ENCODE assay signal across 9 cellular contexts in the genomic region with DNA sequence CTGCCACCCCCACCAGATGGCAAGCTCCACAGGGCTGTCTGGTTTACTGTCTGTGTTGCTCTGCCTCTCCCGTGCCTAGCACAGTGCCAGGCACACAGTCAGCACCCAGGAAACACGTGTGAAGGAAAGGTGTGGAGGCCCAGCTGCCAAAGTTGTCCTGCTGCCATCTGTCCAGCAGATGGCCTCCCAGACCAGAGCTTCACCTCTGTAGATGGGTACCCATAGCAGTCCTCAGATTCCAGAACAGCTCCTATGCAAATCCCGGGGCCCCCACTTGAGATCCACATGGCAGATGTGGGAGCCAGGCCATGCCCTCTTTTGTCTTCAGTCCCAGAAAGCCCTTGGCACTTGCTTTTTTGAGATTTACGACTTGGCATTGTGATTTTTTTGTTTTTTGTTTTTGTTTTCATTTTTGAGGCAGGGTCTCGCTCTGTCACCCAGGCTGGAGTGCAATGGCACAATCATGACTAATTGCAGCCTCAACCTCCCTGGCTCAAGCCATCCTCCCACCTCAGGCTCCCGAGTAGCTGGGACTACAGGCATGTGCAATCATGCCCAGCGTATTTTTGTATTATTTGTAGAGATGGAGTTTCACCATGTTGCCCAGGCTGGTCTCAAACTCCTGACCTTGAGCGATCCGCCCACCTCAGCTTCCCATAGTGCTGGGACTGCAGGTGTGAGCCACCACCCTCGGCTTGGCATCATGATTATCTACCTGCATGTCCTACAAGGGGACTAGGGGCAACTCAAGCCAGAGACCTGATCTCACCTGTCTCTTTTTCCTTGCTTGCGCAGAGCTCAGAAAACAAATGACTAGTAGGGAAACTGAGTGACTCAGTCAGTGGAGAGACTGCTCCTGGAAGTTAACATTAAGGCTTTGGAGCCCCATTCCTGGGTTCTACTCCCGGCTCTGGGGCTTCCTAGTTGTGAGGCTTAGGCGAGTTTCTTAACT. TPM values are rescaled to one million over a fixed set of nuclear protein-coding genes. Genes with fewer than 3 reads are reported as not detected.
DNase-seq lines count a peak whose midpoint lies in the region; ATAC-seq, FAIRE-seq and TF ChIP-seq lines count a peak whose summit lies in the region.
"Had no signal": no experiment of that assay in that cellular context is flagged by ENCODE, and none has a peak within 500 bp of the region (broad histone marks: within the 10 kb centered on the region; RNA-seq: fewer than 3 reads in every experiment).

No MANE protein-coding gene starts in this region.

- no peaks in the 10 kb centered on the region for H4K20me1 ChIP-seq in neural cell (ENCODE audit: insufficient read depth)

- peak; percentile 80 for TF ChIP-seq RAD21 in neural cell (conservative IDR thresholded peaks at IDR 0.05)

- no peaks in the 10 kb centered on the region for H3K9me2 ChIP-seq in neural cell (ENCODE audit: insufficient read depth, low read length)

- POLR2A ChIA-PET in A673 (lab: Charles Lee; ENCODE audit: low non-redundant PET) = no interaction called here

- TF ChIP-seq CTCF in A673 (conservative IDR thresholded peaks at IDR 0.05; ENCODE audit: low read depth, low read length) (peak; percentile 71), fibroblast of mammary gland (conservative IDR thresholded peaks at IDR 0.05; ENCODE audit: control insufficient read depth, insufficient read depth, low read depth, low read length) (peak; percentile 83), neural cell (IDR thresholded peaks at IDR 0.05; ENCODE audit: poor library complexity, severe bottlenecking) (peak; percentile 77)

- BruUV-seq in A673 (replicated peaks; lab: Mats Ljungman, UMichigan) = no TSS peak

- no peak for TF ChIP-seq EP300 in neural cell (conservative IDR thresholded peaks at IDR 0.05; ENCODE audit: poor library complexity, severe bottlenecking)

- H2AFZ ChIP-seq in neural cell (ENCODE audit: low read depth, low read length) = no peak overlapping the region

- no peaks in the 10 kb centered on the region for H3K9me3 Mint-ChIP-seq in activated T-helper 2 cell treated with anti-CD3 and anti-CD28 coated beads, Interferon-gamma antibody, Interleukin-2, Interleukin-4, amounts not matched to agents 10 μg/mL and 5 μg/mL and 100 μg/mL, durations not matched to agents 14 hours and 24 hours and 36 hours

- no peaks in the 10 kb centered on the region for H3K79me2 ChIP-seq in neural cell (replicated peaks; ENCODE audit: insufficient read depth, low read length)

- no peak overlapping the region for H3K27ac ChIP-seq in A673 (ENCODE audit: low read depth, low read length, poor library complexity, severe bottlenecking)
- no peak overlapping the region for H3K27ac ChIP-seq in neural cell (ENCODE audit: low read length)

- H3K4me2 ChIP-seq in neural cell (ENCODE audit: low read length) = no peak overlapping the region

- H3K36me3 ChIP-seq in A673 (ENCODE audit: insufficient read depth, low read length, poor library complexity, severe bottlenecking) (no peaks in the 10 kb centered on the region), neural cell (ENCODE audit: insufficient read depth, low read length) (no peaks in the 10 kb centered on the region)

- no peaks in the 10 kb centered on the region for H3K4me1 Mint-ChIP-seq in activated T-helper 2 cell treated with anti-CD3 and anti-CD28 coated beads, Interferon-gamma antibody, Interleukin-2, Interleukin-4, amounts not matched to agents 10 μg/mL and 5 μg/mL and 100 μg/mL, durations not matched to agents 14 hours and 24 hours and 36 hours (ENCODE audit: low read depth)

- H3K27me3 ChIP-seq in A673 (replicated peaks; ENCODE audit: insufficient read depth, low read depth, low read length, poor library complexity) = no peaks in the 10 kb centered on the region
- peaks cover 32% of the 10 kb centered on the region for H3K27me3 ChIP-seq in neural cell (ENCODE audit: insufficient read depth, low read depth, low read length)

- no peaks in the 10 kb centered on the region for H3K36me3 Mint-ChIP-seq in activated T-helper 2 cell treated with anti-CD3 and anti-CD28 coated beads, Interferon-gamma antibody, Interleukin-2, Interleukin-4, amounts not matched to agents 10 μg/mL and 5 μg/mL and 100 μg/mL, durations not matched to agents 14 hours and 24 hours and 36 hours (ENCODE audit: low read depth)

- no peaks in the 10 kb centered on the region for H3K9me3 ChIP-seq in A673 (ENCODE audit: low read depth, low read length, poor library complexity, severe bottlenecking)
- no peaks in the 10 kb centered on the region for H3K9me3 ChIP-seq in neural cell (ENCODE audit: low read length)

- ATAC-seq in HG03460 (IDR thresholded peaks at IDR 0.05; ENCODE audit: unreplicated experiment) = no peak

- intact Hi-C loops in A673 (cut with micrococcal nuclease; ENCODE audit: unreplicated experiment) = loop anchor here (1.0 to 5.0 kb wide), 3 partner anchors 81 to 421 kb away; no protein-coding TSS in a partner anchor
- intact Hi-C loops in activated T-helper 2 cell treated with anti-CD3 and anti-CD28 coated beads, Interferon-gamma antibody, Interleukin-2, Interleukin-4, amounts not matched to agents 10 μg/mL and 5 μg/mL and 100 μg/mL, durations not matched to agents 14 hours and 24 hours and 36 hours (cut with micrococcal nuclease) = loop anchor here (1.0 to 10.0 kb wide), 2 partner anchors 79 to 293 kb away; no protein-coding TSS in a partner anchor

- peak; percentile 23 for FAIRE-seq in G401.6 (lab: Jason Lieb, UNC)
- FAIRE-seq: endometrium had no signal

- H3F3A ChIP-seq in neural cell (ENCODE audit: insufficient read depth, low read length, poor library complexity, severe bottlenecking) = no peaks in the 10 kb centered on the region

- no peak overlapping the region for H3K4me3 ChIP-seq in A673 (ENCODE audit: low read depth, low read length, poor library complexity, severe bottlenecking)
- no peak overlapping the region for H3K4me3 ChIP-seq in fibroblast of mammary gland (ENCODE audit: control insufficient read depth, low read depth, low read length)
- H3K4me3 ChIP-seq in neural cell (ENCODE audit: low read length) = no peak overlapping the region

- H3K9ac ChIP-seq in neural cell (ENCODE audit: low read length) = no peak overlapping the region

- CTCF ChIA-PET in A673 (lab: Charles Lee) = interaction anchor here (0.6 to 0.7 kb wide), 4 partner anchors 62 to 823 kb away, joined by 3 to 6 read pairs (median 4); a partner anchor contains a TSS

- peaks cover 20% of the 10 kb centered on the region for H3K4me1 ChIP-seq in A673 (ENCODE audit: insufficient read depth, low read length, poor library complexity, severe bottlenecking)

- peaks cover 38% of the 10 kb centered on the region for H3K27me3 Mint-ChIP-seq in activated T-helper 2 cell treated with anti-CD3 and anti-CD28 coated beads, Interferon-gamma antibody, Interleukin-2, Interleukin-4, amounts not matched to agents 10 μg/mL and 5 μg/mL and 100 μg/mL, durations not matched to agents 14 hours and 24 hours and 36 hours (ENCODE audit: low read depth)

- H3K27ac Mint-ChIP-seq in activated T-helper 2 cell treated with anti-CD3 and anti-CD28 coated beads, Interferon-gamma antibody, Interleukin-2, Interleukin-4, amounts not matched to agents 10 μg/mL and 5 μg/mL and 100 μg/mL, durations not matched to agents 14 hours and 24 hours and 36 hours = no peak overlapping the region

- no peak overlapping the region for H3K4me3 Mint-ChIP-seq in activated T-helper 2 cell treated with anti-CD3 and anti-CD28 coated beads, Interferon-gamma antibody, Interleukin-2, Interleukin-4, amounts not matched to agents 10 μg/mL and 5 μg/mL and 100 μg/mL, durations not matched to agents 14 hours and 24 hours and 36 hours (ENCODE audit: low read depth)

- peak; percentile 59 for DNase-seq in A673 (ENCODE audit: low spot score)
- peak; percentile 6 for DNase-seq in NCI-H1105 (lab: John Stamatoyannopoulos, UW)
- DNase-seq in activated T-cell treated with anti-CD3 and anti-CD28 coated beads for 24 hours (ENCODE audit: low read depth) = peak; percentile 36
- DNase-seq in fibroblast of mammary gland (ENCODE audit: low read depth) = peak; percentile 50
- no peak for DNase-seq in activated T-helper 2 cell treated with anti-CD3 and anti-CD28 coated beads, Interferon-gamma antibody, Interleukin-2, Interleukin-4, amounts not matched to agents 10 μg/mL and 5 μg/mL and 100 μg/mL, durations not matched to agents 14 hours and 24 hours and 36 hours (ENCODE audit: low spot score)

TF ChIP-seq in neural cell, 6 proteins besides CTCF, POLR2A, EP300 and RAD21 (continues in another document):
- TF ChIP-seq SMC3 (conservative IDR thresholded peaks at IDR 0.05; ENCODE audit: poor library complexity) (peak; percentile 79), TAF1 (IDR thresholded peaks at IDR 0.05; ENCODE audit: low read depth) (no peak), POLR2AphosphoS5 (IDR thresholded peaks at IDR 0.05) (no peak), MXI1 (conservative IDR thresholded peaks at IDR 0.05; ENCODE audit: poor library complexity, severe bottlenecking) (no peak)

RNA-seq across cellular contexts. Expression of a gene that starts 16.9 kb away (rescaled TPM):
- total RNA-seq in A673 (2021) = 9.0 and 9.9 TPM in 2 replicates
- polyA plus RNA-seq in neural cell = 0.98 and 1.1 TPM in 2 replicates
- 1.2 and 1.5 TPM in 2 replicates for polyA minus RNA-seq in neural cell
- total RNA-seq in activated T-helper 2 cell treated with anti-CD3 and anti-CD28 coated beads, Interferon-gamma antibody, Interleukin-2, Interleukin-4, amounts not matched to agents 10 μg/mL and 5 μg/mL and 100 μg/mL, durations not matched to agents 14 hours and 24 hours and 36 hours = 2.1 and 2.3 TPM in 2 replicates

RNA-seq across cellular contexts. Expression of a gene that starts 20.2 kb away (rescaled TPM):
- not detected in 2 replicates for total RNA-seq in A673 (2021)
- 0.46 TPM in 1 of 2 replicates, not detected in the other for polyA plus RNA-seq in neural cell
- polyA minus RNA-seq in neural cell = 0.97 TPM in 1 of 2 replicates, not detected in the other
- not detected in 2 replicates for total RNA-seq in activated T-helper 2 cell treated with anti-CD3 and anti-CD28 coated beads, Interferon-gamma antibody, Interleukin-2, Interleukin-4, amounts not matched to agents 10 μg/mL and 5 μg/mL and 100 μg/mL, durations not matched to agents 14 hours and 24 hours and 36 hours

RNA-seq across cellular contexts. Expression of a gene that starts 57.7 kb away (rescaled TPM):
- total RNA-seq in A673 (2021) = 89.3 and 91.9 TPM in 2 replicates
- polyA plus RNA-seq in neural cell = 51.7 and 53.2 TPM in 2 replicates
- 109 and 139 TPM in 2 replicates for polyA minus RNA-seq in neural cell
- 39.5 and 40.0 TPM in 2 replicates for total RNA-seq in activated T-helper 2 cell treated with anti-CD3 and anti-CD28 coated beads, Interferon-gamma antibody, Interleukin-2, Interleukin-4, amounts not matched to agents 10 μg/mL and 5 μg/mL and 100 μg/mL, durations not matched to agents 14 hours and 24 hours and 36 hours
